In genomic region chr15:76334438-76335004, GRCh38 we compare ENCODE assay signal across 1 cellular context.
TF ChIP-seq lines count a peak whose summit lies in the region.

No MANE protein-coding gene starts in this region.

TF ChIP-seq in endothelial cell of umbilical vein, 7 proteins besides CTCF, POLR2A, EP300 and RAD21:
- TF ChIP-seq MYC (IDR thresholded peaks at IDR 0.05; ENCODE audit: low read depth, low read length) (no peak), JUN (IDR thresholded peaks at IDR 0.05; ENCODE audit: borderline replicate concordance, insufficient read depth, insufficient read length, low read depth) (no peak), FOS (IDR thresholded peaks at IDR 0.05; ENCODE audit: borderline replicate concordance, insufficient read depth, low read length) (no peak), POLR2AphosphoS5 (IDR thresholded peaks at IDR 0.05; ENCODE audit: insufficient read depth, low read depth, low read length) (no peak)
- TF ChIP-seq, protein P1, sequence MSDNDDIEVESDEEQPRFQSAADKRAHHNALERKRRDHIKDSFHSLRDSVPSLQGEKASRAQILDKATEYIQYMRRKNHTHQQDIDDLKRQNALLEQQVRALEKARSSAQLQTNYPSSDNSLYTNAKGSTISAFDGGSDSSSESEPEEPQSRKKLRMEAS (IDR thresholded peaks at IDR 0.05; ENCODE audit: insufficient read depth, insufficient read length) = no peak
TF ChIP-seq in endothelial cell of umbilical vein: peak in this region for 0.
